ENCODE assay signal across 16 cellular contexts in genomic region chr6:43331876-43332275, GRCh38. TPM values are rescaled to one million over a fixed set of nuclear protein-coding genes. Genes with fewer than 3 reads are reported as not detected.
"Had no signal": no experiment of that assay in that cellular context is flagged by ENCODE, and none has a peak within 500 bp of the region (broad histone marks: within the 10 kb centered on the region; RNA-seq: fewer than 3 reads in every experiment).

No MANE protein-coding gene starts in this region.

- H3K9me3 ChIP-seq: adrenal gland, gastroesophageal sphincter, ovary, suprapubic skin had no signal

- DNase-seq: activated CD8-positive, alpha-beta memory T cell treated with anti-CD3 and anti-CD28 coated beads, Interleukin-2, amount 50 U/mL, for 48 hours; activated CD8-positive, alpha-beta T cell treated with anti-CD3 and anti-CD28 coated beads, Interleukin-2, amount 10 ng/mL, durations not matched to agents 7 days and 5 days; activated naive CD4-positive, alpha-beta T cell treated with anti-CD3 and anti-CD28 coated beads, Interleukin-2, amount 10 ng/mL, durations not matched to agents 7 days and 5 days; adrenal gland; caudate nucleus; cortex of kidney; kidney; mesendoderm; ovary; stimulated activated CD4-positive, alpha-beta T cell treated with anti-CD3 and anti-CD28 coated beads, Interleukin-12 subunit alpha, Interleukin-12 subunit beta, amount 100 ng/mL, for 4 hours; stimulated activated naive CD4-positive, alpha-beta T cell treated with Interleukin-2 at 50 U/mL for 16 hours; T-helper 9 cell had no signal

- ATAC-seq: activated CD8-positive, alpha-beta T cell treated with anti-CD3 and anti-CD28 coated beads, Interleukin-2, amount 10 ng/mL, durations not matched to agents 7 days and 5 days; gastroesophageal sphincter had no signal

- H3K9me3 Mint-ChIP-seq: activated naive CD4-positive, alpha-beta T cell treated with anti-CD3 and anti-CD28 coated beads, Interleukin-2, amount 10 ng/mL, durations not matched to agents 7 days and 5 days; type B pancreatic cell had no signal

- H3K27ac ChIP-seq: adrenal gland, gastroesophageal sphincter, ovary, suprapubic skin had no signal

- H3K27ac Mint-ChIP-seq: activated CD8-positive, alpha-beta T cell treated with anti-CD3 and anti-CD28 coated beads, Interleukin-2, amount 10 ng/mL, durations not matched to agents 7 days and 5 days; activated naive CD4-positive, alpha-beta T cell treated with anti-CD3 and anti-CD28 coated beads, Interleukin-2, amount 10 ng/mL, durations not matched to agents 7 days and 5 days; type B pancreatic cell had no signal

- H3K4me1 ChIP-seq: adrenal gland, gastroesophageal sphincter, suprapubic skin had no signal

- H3K27me3 ChIP-seq: adrenal gland, gastroesophageal sphincter, ovary, suprapubic skin had no signal

- H3K4me3 Mint-ChIP-seq: activated CD8-positive, alpha-beta T cell treated with anti-CD3 and anti-CD28 coated beads, Interleukin-2, amount 10 ng/mL, durations not matched to agents 7 days and 5 days; activated naive CD4-positive, alpha-beta T cell treated with anti-CD3 and anti-CD28 coated beads, Interleukin-2, amount 10 ng/mL, durations not matched to agents 7 days and 5 days; type B pancreatic cell had no signal

- H3K27me3 Mint-ChIP-seq: activated naive CD4-positive, alpha-beta T cell treated with anti-CD3 and anti-CD28 coated beads, Interleukin-2, amount 10 ng/mL, durations not matched to agents 7 days and 5 days; type B pancreatic cell had no signal

- H3K36me3 Mint-ChIP-seq: activated naive CD4-positive, alpha-beta T cell treated with anti-CD3 and anti-CD28 coated beads, Interleukin-2, amount 10 ng/mL, durations not matched to agents 7 days and 5 days had no signal

- H3K36me3 ChIP-seq: ovary had no signal

- H3K4me3 ChIP-seq: adrenal gland, gastroesophageal sphincter, ovary, suprapubic skin had no signal

RNA-seq across cellular contexts. Expression of gene CRIP3, which starts 23.2 kb away (rescaled TPM):
- total RNA-seq: activated CD8-positive, alpha-beta T cell treated with anti-CD3 and anti-CD28 coated beads, Interleukin-2, amount 10 ng/mL, durations not matched to agents 7 days and 5 days; epithelial cell of proximal tubule; gastroesophageal sphincter had no signal

RNA-seq across cellular contexts. Expression of gene SLC22A7, which starts 33.8 kb away (rescaled TPM):
- total RNA-seq: activated CD8-positive, alpha-beta T cell treated with anti-CD3 and anti-CD28 coated beads, Interleukin-2, amount 10 ng/mL, durations not matched to agents 7 days and 5 days; epithelial cell of proximal tubule; gastroesophageal sphincter; suprapubic skin had no signal
